27 cellular contexts compared by ENCODE assay signal in the genomic region with DNA sequence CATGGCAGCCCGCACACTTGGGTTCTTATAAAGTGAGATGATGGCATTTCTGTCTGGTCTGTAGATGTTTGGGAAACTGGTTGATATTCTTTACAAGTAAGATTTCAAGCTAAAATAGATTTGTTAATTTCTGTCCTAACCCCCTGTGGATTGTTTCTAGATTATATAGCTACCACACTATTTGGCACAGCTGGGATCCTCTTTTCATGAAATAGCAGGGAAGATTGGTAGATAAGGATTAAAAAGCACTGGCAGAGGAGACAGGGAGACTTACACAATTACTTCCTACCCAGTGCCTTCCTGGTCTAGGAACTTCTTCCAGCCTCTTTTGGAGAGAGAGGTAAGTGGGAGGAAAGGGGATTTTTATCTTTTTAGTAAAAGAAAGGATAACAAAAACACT.
"Had no signal": no experiment of that assay in that cellular context is flagged by ENCODE, and none has a peak within 500 bp of the region (broad histone marks: within the 10 kb centered on the region; RNA-seq: fewer than 3 reads in every experiment).

No MANE protein-coding gene starts in this region.

- H3K36me3 ChIP-seq: adrenal gland, esophagus squamous epithelium, gastroesophageal sphincter had no signal

- H3K9me3 ChIP-seq: adrenal gland, body of pancreas, esophagus squamous epithelium, gastroesophageal sphincter had no signal

- H3K27me3 ChIP-seq: adrenal gland, body of pancreas, esophagus squamous epithelium, gastroesophageal sphincter had no signal

- H3K27ac ChIP-seq: adrenal gland, body of pancreas, epithelial cell of prostate, esophagus squamous epithelium, gastroesophageal sphincter had no signal

- H3K4me3 ChIP-seq: adrenal gland, body of pancreas, esophagus squamous epithelium, gastroesophageal sphincter had no signal

- ATAC-seq: activated CD4-positive, alpha-beta T cell treated with anti-CD3 and anti-CD28 coated beads for 36 hours; activated CD8-positive, alpha-beta memory T cell treated with anti-CD3 and anti-CD28 coated beads, Interleukin-2, amount 10 ng/mL, durations not matched to agents 7 days and 5 days; activated CD8-positive, alpha-beta T cell treated with anti-CD3 and anti-CD28 coated beads, Interleukin-2, amount 10 ng/mL, durations not matched to agents 7 days and 5 days; activated naive CD8-positive, alpha-beta T cell treated with anti-CD3 and anti-CD28 coated beads, Interleukin-2, amount 50 U/mL, for 24 hours; body of pancreas; gastroesophageal sphincter had no signal

- DNase-seq: activated CD4-positive, alpha-beta memory T cell treated with anti-CD3 and anti-CD28 coated beads for 36 hours; activated CD4-positive, alpha-beta T cell treated with anti-CD3 and anti-CD28 coated beads for 36 hours; activated CD4-positive, alpha-beta T cell treated with anti-CD3 and anti-CD28 coated beads, Interleukin-2, amount 10 ng/mL, durations not matched to agents 24 days and 14 days; activated CD4-positive, CD25-positive, alpha-beta regulatory T cell; activated CD4-positive, CD25-positive, alpha-beta regulatory T cell treated with anti-CD3 and anti-CD28 coated beads, Interleukin-2, amount 50 U/mL, for 72 hours; activated CD8-positive, alpha-beta memory T cell treated with anti-CD3 and anti-CD28 coated beads, Interleukin-2, amount 10 ng/mL, durations not matched to agents 7 days and 5 days; activated CD8-positive, alpha-beta memory T cell treated with anti-CD3 and anti-CD28 coated beads, Interleukin-2, amount 50 U/mL, for 4 hours; activated CD8-positive, alpha-beta T cell treated with anti-CD3 and anti-CD28 coated beads, Interleukin-2, amount 10 ng/mL, durations not matched to agents 7 days and 5 days; activated effector memory CD4-positive, alpha-beta T cell treated with anti-CD3 and anti-CD28 coated beads, Interleukin-2, amount 50 U/mL, for 16 hours; activated naive CD4-positive, alpha-beta T cell treated with anti-CD3 and anti-CD28 coated beads for 36 hours; activated naive CD8-positive, alpha-beta T cell treated with anti-CD3 and anti-CD28 coated beads for 36 hours; activated naive CD8-positive, alpha-beta T cell treated with anti-CD3 and anti-CD28 coated beads, Interleukin-2, amount 50 U/mL, for 24 hours; activated T-cell treated with anti-CD3 and anti-CD28 coated beads, Interleukin-2, amount 50 U/mL, for 1 hour; activated T-cell treated with anti-CD3 and anti-CD28 coated beads, Interleukin-2, amount 50 U/mL, for 48 hours; adrenal gland; amygdala; aorta; body of pancreas; caudate nucleus; cortex of kidney; dermis blood vessel endothelial cell; effector CD4-positive, alpha-beta T cell; esophagus squamous epithelium; foreskin melanocyte; hippocampal formation had no signal
